ENCODE assay signal across 8 cellular contexts in genomic region chr1:27830621-27831424, GRCh38. TPM values are rescaled to one million over a fixed set of nuclear protein-coding genes. Genes with fewer than 3 reads are reported as not detected.
A peak's percentile ranks its signal among the peaks of the same experiment; 100 is the strongest.
DNase-seq lines count a peak whose midpoint lies in the region; ATAC-seq, FAIRE-seq and TF ChIP-seq lines count a peak whose summit lies in the region.

Gene PPP1R8, plus strand, starts transcription at chr1:27830782. Its CDS starts 54 bp downstream, at chr1:27830836.

- DNase-seq in BE2C (peak; percentile 92), GM19240 (ENCODE audit: insufficient read length, low spot score) (peak; percentile 63), NCI-H69 (lab: John Stamatoyannopoulos, UW) (peak; percentile 96), dermis blood vessel endothelial cell (peak; percentile 97), HepG2 (ENCODE audit: low spot score) (peak; percentile 93)
- peak; percentile 74 to 87 for DNase-seq in activated CD4-positive, alpha-beta T cell treated with anti-CD3 and anti-CD28 coated beads, Interleukin-2, amount 50 U/mL, for 24 hours (ENCODE audit: low read depth in 1 of 2, low spot score in 1 of 2)
- DNase-seq in stimulated activated CD4-positive, alpha-beta T cell treated with anti-CD3 and anti-CD28 coated beads, Interleukin-4, amount 100 ng/mL, for 1 hour, result peak; percentile 90

- TF ChIP-seq POLR2A in HepG2 (IDR thresholded peaks at IDR 0.05; ENCODE audit: insufficient read depth in 1 of 2, low read depth in 2 of 2, low read length in 2 of 2), result peak; percentile 90 to 93

- H2AFZ ChIP-seq in HepG2 (ENCODE audit: low read length), result peak within 1 kb of the TSS; percentile 84

- H4K20me1 ChIP-seq in HepG2 (ENCODE audit: insufficient read depth, low read length), result no peaks in the 10 kb centered on the region

- peak within 1 kb of the TSS; percentile 93 for H3K27ac ChIP-seq in HepG2 (ENCODE audit: extremely low read length, insufficient read depth, low read length)

- intact Hi-C loops in HepG2 (cut with micrococcal nuclease; ENCODE audit: unreplicated experiment), result loop anchor here (1.0 to 5.0 kb wide), 3 partner anchors 36 to 159 kb away; partner anchors contain the start of genes IFI6 and STX12

- no peak for FAIRE-seq in HepG2 (lab: Jason Lieb, UNC)

- H3K36me3 ChIP-seq in BE2C, result peaks cover 19% of the 10 kb centered on the region
- H3K36me3 ChIP-seq in HepG2 (replicated peaks in 1 of 2; ENCODE audit: control insufficient read depth in 1 of 2, insufficient read depth in 2 of 2, low read length in 2 of 2), result peaks cover 0 to 27% of the 10 kb centered on the region in 2 experiments; a peak in 2 of 5 replicates

- H3K4me2 ChIP-seq in HepG2 (ENCODE audit: low read depth, low read length), result peak within 1 kb of the TSS; percentile 91

- WGBS in HepG2 (ENCODE audit: low lambda C conversion rate), result 1% methylated on average over 11 of the region's 60 CpGs

- H3K27me3 ChIP-seq in BE2C (no peaks in the 10 kb centered on the region), HepG2 (ENCODE audit: control insufficient read depth in 1 of 2, insufficient read depth in 2 of 2, low read length in 2 of 2) (no peaks in the 10 kb centered on the region; a peak in 1 of 5 replicates)

- H3K4me1 ChIP-seq in BE2C, result no peaks in the 10 kb centered on the region
- H3K4me1 ChIP-seq in HepG2 (ENCODE audit: insufficient read depth, low read length), result peaks cover 63% of the 10 kb centered on the region

- H3K9me3 ChIP-seq in BE2C (no peaks in the 10 kb centered on the region), HepG2 (ENCODE audit: low read length) (no peaks in the 10 kb centered on the region)

- TSS peak; percentile 52 for BruUV-seq in HepG2 (replicated peaks; lab: Mats Ljungman, UMichigan)

- TF ChIP-seq RAD21 in HepG2 (CRISPR knock-in tag; IDR thresholded peaks at IDR 0.05), result peak; percentile 35; the same call in 1 of the 2 replicates

- in situ Hi-C loops in HepG2 (cut with HindIII; ENCODE audit: extremely low pct_ligation_motif_present, low pct_unique_long_range_greater_than_20kb), result no loop called here

- ATAC-seq in HG03469 (IDR thresholded peaks at IDR 0.05; ENCODE audit: unreplicated experiment) (peak; percentile 89), HepG2 (peak; percentile 99)

- H3K9ac ChIP-seq in HepG2 (ENCODE audit: insufficient read depth, low read depth, low read length), result peak within 1 kb of the TSS; percentile 95

- peaks cover 50% of the 10 kb centered on the region for H3K79me2 ChIP-seq in HepG2 (ENCODE audit: insufficient read depth, low read length)

- CTCF ChIA-PET in HepG2 (lab: Yijun Ruan, JAX; ENCODE audit: low intra/inter-chr PET ratio, low total read pairs), result no interaction called here

- TF ChIP-seq EP300 in HepG2 (IDR thresholded peaks at IDR 0.05; ENCODE audit: low read depth in 2 of 2, low read length in 2 of 2) (peak in 1 of 2 experiments; percentile 33; a peak in 1 of 4 replicates), HepG2 (CRISPR knock-in tag; IDR thresholded peaks at IDR 0.05; ENCODE audit: borderline replicate concordance) (no peak)

- TF ChIP-seq CTCF in BE2C (IDR thresholded peaks at IDR 0.05; ENCODE audit: low read depth, low read length) (no peak), HepG2 (CRISPR knock-in tag; IDR thresholded peaks at IDR 0.05) (0 out of 2 replicates have a peak, but pooled peaks have one; percentile 1)

- POLR2A ChIA-PET in HepG2 (lab: Yijun Ruan, JAX), result interaction anchor here (0.6 to 5.8 kb wide), 20 partner anchors 10 to 905 kb away, joined by 3 to 89 read pairs (median 3); partner anchors contain the start of genes ATP5IF1, EYA3, FAM76A and IFI6

- H3K4me3 ChIP-seq in BE2C (ENCODE audit: low read depth, low read length), result peak within 1 kb of the TSS; percentile 86
- peak within 1 kb of the TSS; percentile 82 to 98 (median 86) for H3K4me3 ChIP-seq in HepG2 (replicated peaks in 1 of 3; ENCODE audit: insufficient read depth in 1 of 3, low read depth in 2 of 3, low read length in 3 of 3)

TF ChIP-seq in HepG2, 621 proteins besides CTCF, POLR2A, EP300 and RAD21 (continues in another document):
- TF ChIP-seq NCOA5 (CRISPR knock-in tag; IDR thresholded peaks at IDR 0.05) (no peak), ZNF891 (CRISPR knock-in tag; IDR thresholded peaks at IDR 0.05) (peak; percentile 83; the same call in 1 of the 2 replicates), GLI4 (CRISPR knock-in tag; IDR thresholded peaks at IDR 0.05; ENCODE audit: borderline replicate concordance) (no peak), ZNF567 (CRISPR knock-in tag; IDR thresholded peaks at IDR 0.05; ENCODE audit: borderline replicate concordance) (no peak), CC2D1A (CRISPR knock-in tag; IDR thresholded peaks at IDR 0.05) (0 out of 2 replicates have a peak, but pooled peaks have one; percentile 53), CAMTA2 (CRISPR knock-in tag; IDR thresholded peaks at IDR 0.05; ENCODE audit: borderline replicate concordance) (0 out of 2 replicates have a peak, but pooled peaks have one; percentile 31), TARDBP (CRISPR knock-in tag; IDR thresholded peaks at IDR 0.05) (peak; percentile 90), SMAD9 (CRISPR knock-in tag; IDR thresholded peaks at IDR 0.05) (no peak), ZFY (CRISPR knock-in tag; IDR thresholded peaks at IDR 0.05) (peak; percentile 89), PCBP2 (optimal IDR thresholded peaks at IDR 0.05; ENCODE audit: low read depth, low read length, poor library complexity, severe bottlenecking) (no peak), IKZF1 (IDR thresholded peaks at IDR 0.05) (no peak), ZNF569 (CRISPR knock-in tag; IDR thresholded peaks at IDR 0.05; ENCODE audit: borderline replicate concordance) (no peak), ZNF713 (CRISPR knock-in tag; IDR thresholded peaks at IDR 0.05) (no peak)
- TF ChIP-seq, protein P1, sequence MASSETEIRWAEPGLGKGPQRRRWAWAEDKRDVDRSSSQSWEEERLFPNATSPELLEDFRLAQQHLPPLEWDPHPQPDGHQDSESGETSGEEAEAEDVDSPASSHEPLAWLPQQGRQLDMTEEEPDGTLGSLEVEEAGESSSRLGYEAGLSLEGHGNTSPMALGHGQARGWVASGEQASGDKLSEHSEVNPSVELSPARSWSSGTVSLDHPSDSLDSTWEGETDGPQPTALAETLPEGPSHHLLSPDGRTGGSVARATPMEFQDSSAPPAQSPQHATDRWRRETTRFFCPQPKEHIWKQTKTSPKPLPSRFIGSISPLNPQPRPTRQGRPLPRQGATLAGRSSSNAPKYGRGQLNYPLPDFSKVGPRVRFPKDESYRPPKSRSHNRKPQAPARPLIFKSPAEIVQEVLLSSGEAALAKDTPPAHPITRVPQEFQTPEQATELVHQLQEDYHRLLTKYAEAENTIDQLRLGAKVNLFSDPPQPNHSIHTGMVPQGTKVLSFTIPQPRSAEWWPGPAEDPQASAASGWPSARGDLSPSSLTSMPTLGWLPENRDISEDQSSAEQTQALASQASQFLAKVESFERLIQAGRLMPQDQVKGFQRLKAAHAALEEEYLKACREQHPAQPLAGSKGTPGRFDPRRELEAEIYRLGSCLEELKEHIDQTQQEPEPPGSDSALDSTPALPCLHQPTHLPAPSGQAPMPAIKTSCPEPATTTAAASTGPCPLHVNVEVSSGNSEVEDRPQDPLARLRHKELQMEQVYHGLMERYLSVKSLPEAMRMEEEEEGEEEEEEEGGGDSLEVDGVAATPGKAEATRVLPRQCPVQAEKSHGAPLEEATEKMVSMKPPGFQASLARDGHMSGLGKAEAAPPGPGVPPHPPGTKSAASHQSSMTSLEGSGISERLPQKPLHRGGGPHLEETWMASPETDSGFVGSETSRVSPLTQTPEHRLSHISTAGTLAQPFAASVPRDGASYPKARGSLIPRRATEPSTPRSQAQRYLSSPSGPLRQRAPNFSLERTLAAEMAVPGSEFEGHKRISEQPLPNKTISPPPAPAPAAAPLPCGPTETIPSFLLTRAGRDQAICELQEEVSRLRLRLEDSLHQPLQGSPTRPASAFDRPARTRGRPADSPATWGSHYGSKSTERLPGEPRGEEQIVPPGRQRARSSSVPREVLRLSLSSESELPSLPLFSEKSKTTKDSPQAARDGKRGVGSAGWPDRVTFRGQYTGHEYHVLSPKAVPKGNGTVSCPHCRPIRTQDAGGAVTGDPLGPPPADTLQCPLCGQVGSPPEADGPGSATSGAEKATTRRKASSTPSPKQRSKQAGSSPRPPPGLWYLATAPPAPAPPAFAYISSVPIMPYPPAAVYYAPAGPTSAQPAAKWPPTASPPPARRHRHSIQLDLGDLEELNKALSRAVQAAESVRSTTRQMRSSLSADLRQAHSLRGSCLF (CRISPR knock-in tag; IDR thresholded peaks at IDR 0.05; ENCODE audit: borderline replicate concordance), result no peak

RNA-seq across cellular contexts. Expression of gene PPP1R8, which starts in this region (rescaled TPM):
- polyA plus RNA-seq in BE2C (2012; ENCODE audit: insufficient read depth, insufficient read length, low read depth), result 55.5 TPM
- total RNA-seq in dermis blood vessel endothelial cell, result 51.2 and 65.1 TPM in 2 replicates
- total RNA-seq in HepG2 (2016; rRNA removed; fragmentation: Illumina TruSeq; extraction: Trizol), result 62.2 and 98.1 TPM in 2 replicates
- 12.8 and 14.3 TPM in 2 replicates for total RNA-seq in HepG2 (2016; cell fraction: cytosol; rRNA removed; fragmentation: Illumina TruSeq; extraction: Trizol; ENCODE audit: low read depth)
- total RNA-seq in HepG2 (2016; cell fraction: insoluble cytoplasmic fraction; rRNA removed; fragmentation: Illumina TruSeq; extraction: Trizol), result 62.7 and 98.4 TPM in 2 replicates
- total RNA-seq in HepG2 (2016; cell fraction: membrane; rRNA removed; fragmentation: Illumina TruSeq; extraction: Trizol), result 39.3 and 40.1 TPM in 2 replicates
- total RNA-seq in HepG2 (2016; cell fraction: nucleus; rRNA removed; fragmentation: Illumina TruSeq; extraction: Trizol), result 25.9 and 28.7 TPM in 2 replicates
- 35.5 and 38.3 TPM in 2 replicates for polyA plus RNA-seq in HepG2 (2011; rRNA removed)
- 30.3 and 33.6 TPM in 2 replicates for polyA plus RNA-seq in HepG2 (2011; cell fraction: cytosol; rRNA removed)
- polyA plus RNA-seq in HepG2 (2011; cell fraction: nucleus; rRNA removed), result 15.4 and 17.5 TPM in 2 replicates
- 26.0 and 27.6 TPM in 2 replicates for polyA plus RNA-seq in HepG2 (2012)
- polyA plus RNA-seq in HepG2 (2016; cell fraction: cytosol; fragmentation: Illumina TruSeq; extraction: Trizol; ENCODE audit: low read depth), result 6.0 and 6.1 TPM in 2 replicates
- 85.3 and 95.4 TPM in 2 replicates for polyA plus RNA-seq in HepG2 (2016; cell fraction: insoluble cytoplasmic fraction; fragmentation: Illumina TruSeq; extraction: Trizol; ENCODE audit: low read depth)
- polyA plus RNA-seq in HepG2 (2016; cell fraction: membrane; fragmentation: Illumina TruSeq; extraction: Trizol; ENCODE audit: low read depth), result 21.0 and 21.2 TPM in 2 replicates
- polyA plus RNA-seq in HepG2 (2016; cell fraction: nucleus; fragmentation: Illumina TruSeq; extraction: Trizol; ENCODE audit: insufficient read depth, low read depth), result 38.0 and 42.7 TPM in 2 replicates
- polyA minus RNA-seq in HepG2 (2011; rRNA and poly(A)+ RNA removed; ENCODE audit: low replicate concordance), result 75.2 and 154 TPM in 2 replicates
- polyA minus RNA-seq in HepG2 (2011; cell fraction: cytosol; rRNA and poly(A)+ RNA removed), result 25.6 and 26.0 TPM in 2 replicates
- 15.5 and 16.3 TPM in 2 replicates for polyA minus RNA-seq in HepG2 (2011; cell fraction: nucleus; rRNA and poly(A)+ RNA removed)

Comparison
In these comparisons a context has a peak if more than half of its experiments do, and no peak if none do; other contexts are left out.
1. Peak in every context shown above with its lines: DNase-seq, ATAC-seq, H3K4me3 ChIP-seq and H3K27ac ChIP-seq.